8 cellular contexts compared by ENCODE assay signal in genomic region chr10:60237977-60238376, GRCh38.
DNase-seq lines count a peak whose midpoint lies in the region; ATAC-seq, FAIRE-seq and TF ChIP-seq lines count a peak whose summit lies in the region.

No MANE protein-coding gene starts in this region.

- H3K4me2 ChIP-seq in GM12878 (ENCODE audit: control insufficient read depth, insufficient read depth): peak overlapping the region; percentile 83

- POLR2A ChIA-PET in GM12878 (lab: Charles Lee): interaction anchor here (0.6 to 1.1 kb wide), 2 partner anchors 113 to 404 kb away, joined by 3 read pairs; no protein-coding TSS in a partner anchor

- H3K9ac ChIP-seq in GM12878 (ENCODE audit: control insufficient read depth, insufficient read depth, low read length): no peak overlapping the region; the same call in 1 of the 2 replicates

- RAD21 ChIA-PET in GM12878 (lab: Charles Lee; ENCODE audit: unreplicated experiment): interaction anchor here (0.7 to 3.5 kb wide), 19 partner anchors 8 to 408 kb away, joined by 3 to 44 read pairs (median 4); no protein-coding TSS in a partner anchor

- peak overlapping the region; percentile 65; the same call in 1 of the 2 replicates for H3K27ac ChIP-seq in GM12878 (ENCODE audit: control insufficient read depth, insufficient read depth)

- DNase-seq in A172 (ENCODE audit: low spot score) (peak; percentile 57), GM12878 (ENCODE audit: low read depth, low spot score) (peak; percentile 28), frontal cortex (ENCODE audit: low spot score in 2 of 2) (no peak), G401 (ENCODE audit: low spot score) (no peak), NCI-H1694 treated with DMSO at 0.1 percent for 48 hours (lab: John Stamatoyannopoulos, UW) (no peak)

- no peak for TF ChIP-seq POLR2A in GM12878 (IDR thresholded peaks at IDR 0.05; ENCODE audit: low read depth, low read length)

- H3K79me2 ChIP-seq in GM12878 (ENCODE audit: control insufficient read depth, insufficient read depth, low read length): no peaks in the 10 kb centered on the region

- TF ChIP-seq RAD21 in GM12878 (IDR thresholded peaks at IDR 0.05; ENCODE audit: insufficient read depth, low read depth, low read length): no peak

- H3K4me1 ChIP-seq in GM12878 (ENCODE audit: control insufficient read depth, insufficient read depth, low read length): peaks cover 16% of the 10 kb centered on the region

- 39% methylated on average over 5 of the region's 5 CpGs for WGBS in GM12878 (ENCODE audit: insufficient coverage, insufficient replicate concordance, low lambda C conversion rate, missing lambda C conversion rate)

- H2AFZ ChIP-seq in GM12878 (ENCODE audit: control insufficient read depth, low read depth, low read length): peak overlapping the region; percentile 51

- H3K9me3 ChIP-seq in GM12878 (replicated peaks; ENCODE audit: control insufficient read depth, insufficient read depth, low read length): no peaks in the 10 kb centered on the region

- peak; percentile 39 for ATAC-seq in GM18868 (IDR thresholded peaks at IDR 0.05; ENCODE audit: unreplicated experiment)
- ATAC-seq in HG03354 (IDR thresholded peaks at IDR 0.05; ENCODE audit: poor library complexity, severe bottlenecking, unreplicated experiment): peak; percentile 39
- peak; percentile 76 for ATAC-seq in GM12878
- no peak for ATAC-seq in HG03469 (IDR thresholded peaks at IDR 0.05; ENCODE audit: unreplicated experiment)

- FAIRE-seq in GM12878 (lab: Jason Lieb, UNC) (peak; percentile 52), frontal cortex (lab: Jason Lieb, UNC) (no peak)

- no peak for TF ChIP-seq CTCF in GM12878 (IDR thresholded peaks at IDR 0.05 in 2 of 3, conservative IDR thresholded peaks at IDR 0.05 in 1 of 3; ENCODE audit: control insufficient read depth in 2 of 3, extremely low read depth in 1 of 3, insufficient read depth in 1 of 3, low read depth in 3 of 3, low read length in 3 of 3)

- in situ Hi-C loops in GM12878 (cut with MboI): loop anchor here (5.0 kb wide), 1 partner anchor 194 kb away; no protein-coding TSS in a partner anchor
- in situ Hi-C loops in G401 (cut with HindIII; ENCODE audit: low sequenced_read_pairs): no loop called here

- no peak for TF ChIP-seq EP300 in GM12878 (IDR thresholded peaks at IDR 0.05; ENCODE audit: borderline replicate concordance in 1 of 2, control insufficient read depth in 1 of 2, low read depth in 2 of 2, low read length in 2 of 2)

- no TSS peak for BruUV-seq in GM12878 (replicated peaks; lab: Mats Ljungman, UMichigan)

- no peaks in the 10 kb centered on the region for H4K20me1 ChIP-seq in GM12878 (ENCODE audit: control insufficient read depth, insufficient read depth)

- SMC1A ChIA-PET in GM12878 (lab: Charles Lee; ENCODE audit: uncharacterized antibody, unreplicated experiment): interaction anchor here (0.6 to 4.4 kb wide), 38 partner anchors 9 to 411 kb away, joined by 3 to 40 read pairs (median 4); no protein-coding TSS in a partner anchor

- intact Hi-C loops in GM12878 (cut with micrococcal nuclease; ENCODE audit: unreplicated experiment): loop anchor here (1.0 to 10.0 kb wide), 6 partner anchors 99 to 537 kb away; partner anchors contain the start of genes CCDC6 and CDK1

- H3K36me3 ChIP-seq in GM12878 (ENCODE audit: control insufficient read depth in 2 of 2, insufficient read depth in 2 of 2, low read length in 1 of 2): no peaks in the 10 kb centered on the region

- no peaks in the 10 kb centered on the region for H3K27me3 ChIP-seq in GM12878 (replicated peaks in 1 of 2; ENCODE audit: control insufficient read depth in 2 of 2, insufficient read depth in 2 of 2, low read length in 1 of 2)

- H3K4me3 ChIP-seq in GM12878: peak overlapping the region; percentile 49

- CTCF ChIA-PET in GM12878 (lab: Yijun Ruan, JAX): interaction anchor here (0.6 to 4.0 kb wide), 31 partner anchors 11 to 408 kb away, joined by 3 to 57 read pairs (median 5); no protein-coding TSS in a partner anchor

TF ChIP-seq in GM12878, 131 proteins besides CTCF, POLR2A, EP300 and RAD21:
- no peak for TF ChIP-seq MYC (IDR thresholded peaks at IDR 0.05; ENCODE audit: insufficient read depth, insufficient read length, insufficient replicate concordance, low read length, severe bottlenecking)
- peak; percentile 37; the same call in 1 of the 2 replicates for TF ChIP-seq NFIC (IDR thresholded peaks at IDR 0.05; ENCODE audit: low read depth, low read length)
- no peak for TF ChIP-seq EGR1 (IDR thresholded peaks at IDR 0.05; ENCODE audit: borderline replicate concordance in 1 of 2, low read depth in 2 of 2, low read length in 2 of 2)
- TF ChIP-seq DPF2 (IDR thresholded peaks at IDR 0.05): peak; percentile 32; the same call in 1 of the 2 replicates
- TF ChIP-seq BMI1 (IDR thresholded peaks at IDR 0.05; ENCODE audit: borderline replicate concordance): no peak
- peak; percentile 31; the same call in 1 of the 2 replicates for TF ChIP-seq IRF4 (IDR thresholded peaks at IDR 0.05; ENCODE audit: low read depth, low read length)
- TF ChIP-seq ETV6 (conservative IDR thresholded peaks at IDR 0.05 in 1 of 2, IDR thresholded peaks at IDR 0.05 in 1 of 2; ENCODE audit: borderline replicate concordance in 1 of 2, low read depth in 1 of 2): peak in 1 of 2 experiments; percentile 7; a peak in 1 of 4 replicates
- no peak for TF ChIP-seq REST (IDR thresholded peaks at IDR 0.05; ENCODE audit: low read depth, low read length)
- TF ChIP-seq RUNX3 (IDR thresholded peaks at IDR 0.05; ENCODE audit: low read length): peak; percentile 45
- peak; percentile 76 for TF ChIP-seq JUNB (IDR thresholded peaks at IDR 0.05)

Comparison
In these comparisons a context has a peak if more than half of its experiments do, and no peak if none do; other contexts are left out.
1. DNase-seq: peak in A172 (single experiment) and GM12878 (single experiment); none in frontal cortex (0 of 2), G401 (single experiment) and NCI-H1694 treated with DMSO at 0.1 percent for 48 hours (single experiment).